Comparison of ENCODE assay signal across 10 cellular contexts in the genomic region with DNA sequence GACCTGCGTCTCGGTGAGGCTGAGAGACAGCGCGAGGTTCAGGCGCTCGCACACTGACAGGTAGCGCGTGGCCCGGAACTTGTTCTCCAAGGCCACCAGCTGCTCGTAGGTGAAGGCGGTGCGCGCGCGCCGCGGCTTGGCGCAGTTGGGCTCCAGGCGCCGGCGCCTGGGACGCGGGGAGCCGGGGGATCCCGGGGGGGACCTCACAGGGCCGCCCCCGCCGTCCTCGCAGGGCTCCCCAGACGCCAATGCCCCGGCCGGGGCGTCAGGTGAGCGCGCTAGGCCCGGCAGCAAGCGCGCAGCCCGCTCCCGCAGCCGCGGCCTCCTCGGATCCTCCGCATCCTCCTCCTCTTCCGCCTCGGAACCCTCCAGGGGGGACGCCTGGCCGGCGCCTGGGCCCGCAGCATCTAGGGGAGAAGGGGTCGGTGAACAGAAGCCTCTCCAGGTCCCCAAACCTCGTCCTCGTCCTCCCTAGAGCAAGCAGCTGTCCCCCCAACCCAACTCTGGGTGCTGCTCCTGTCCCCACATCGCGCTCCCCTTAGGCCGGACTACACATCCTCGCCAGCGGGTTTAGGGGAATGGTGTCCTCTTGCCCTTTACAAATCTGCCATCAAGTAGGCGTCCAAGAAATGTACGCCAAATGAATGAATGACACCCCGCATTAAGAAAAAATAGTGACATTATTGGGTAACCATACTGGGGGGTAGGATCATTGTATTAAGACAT. TPM values are rescaled to one million over a fixed set of nuclear protein-coding genes. Genes with fewer than 3 reads are reported as not detected.
A peak's percentile ranks its signal among the peaks of the same experiment; 100 is the strongest.
DNase-seq lines count a peak whose midpoint lies in the region; ATAC-seq and TF ChIP-seq lines count a peak whose summit lies in the region.
"Had no signal": no experiment of that assay in that cellular context is flagged by ENCODE, and none has a peak within 500 bp of the region (broad histone marks: within the 10 kb centered on the region; RNA-seq: fewer than 3 reads in every experiment).

No MANE protein-coding gene starts in this region.

- peaks cover 80% of the 10 kb centered on the region for H3K27me3 Mint-ChIP-seq in activated naive CD8-positive, alpha-beta T cell treated with anti-CD3 and anti-CD28 coated beads, Interleukin-2, amount 50 U/mL, for 24 hours

- peak overlapping the region; percentile 9 for H3K4me2 ChIP-seq in mesenchymal stem cell (ENCODE audit: low read length, poor library complexity, severe bottlenecking)

- intact Hi-C loops in heart left ventricle (cut with DNase I) (no loop called here), thyroid gland (cut with DNase I) (no loop called here)

- no peak for TF ChIP-seq CTCF in heart left ventricle (IDR thresholded peaks at IDR 0.05)
- TF ChIP-seq CTCF in right atrium auricular region (IDR thresholded peaks at IDR 0.05), result no peak
- TF ChIP-seq CTCF in thyroid gland (IDR thresholded peaks at IDR 0.05), result no peak

- H3K79me1 ChIP-seq in mesenchymal stem cell (replicated peaks; ENCODE audit: low read length, poor library complexity, severe bottlenecking), result no peaks in the 10 kb centered on the region

- H2AFZ ChIP-seq in mesenchymal stem cell (ENCODE audit: low read depth, low read length), result no peak overlapping the region

- H3K9me3 Mint-ChIP-seq in activated naive CD8-positive, alpha-beta T cell treated with anti-CD3 and anti-CD28 coated beads, Interleukin-2, amount 50 U/mL, for 24 hours, result no peaks in the 10 kb centered on the region

- no peak overlapping the region for H2BK5ac ChIP-seq in mesenchymal stem cell (ENCODE audit: low read depth, low read length, poor library complexity, severe bottlenecking)

- H2AK5ac ChIP-seq in mesenchymal stem cell (ENCODE audit: low read length, severe bottlenecking), result no peak overlapping the region

- H3K4me1 ChIP-seq in heart left ventricle, result peaks cover 0 to 32% (median 10%) of the 10 kb centered on the region in 12 donors
- peaks cover 0 to 32% of the 10 kb centered on the region in 2 donors for H3K4me1 ChIP-seq in right atrium auricular region
- peaks cover 27% of the 10 kb centered on the region for H3K4me1 ChIP-seq in mesenchymal stem cell (ENCODE audit: control insufficient read depth, insufficient read depth, low read depth, low read length)
- H3K4me1 ChIP-seq in thyroid gland, result peaks cover 11 to 33% of the 10 kb centered on the region in 2 donors

- no peak for ATAC-seq in heart left ventricle
- peak; percentile 39 for ATAC-seq in activated naive CD8-positive, alpha-beta T cell treated with anti-CD3 and anti-CD28 coated beads, Interleukin-2, amount 50 U/mL, for 24 hours

- H2BK120ac ChIP-seq in mesenchymal stem cell (ENCODE audit: low read depth, low read length), result no peak overlapping the region

- no peak overlapping the region for H2BK15ac ChIP-seq in mesenchymal stem cell (ENCODE audit: low read depth, poor library complexity, severe bottlenecking)

- no peak overlapping the region for H4K8ac ChIP-seq in mesenchymal stem cell (ENCODE audit: low read length)

- 2 to 13% (median 5%) methylated on average over 14 to 61 of the region's 61 CpGs for WGBS in heart left ventricle, 4 donors
- 3% methylated on average over 47 of the region's 61 CpGs for WGBS in mesenchymal stem cell
- 8 to 12% methylated on average over 9 to 24 of the region's 61 CpGs for WGBS in thyroid gland, 2 donors

- H3K23ac ChIP-seq in mesenchymal stem cell (ENCODE audit: low read length in 2 of 2), result no peak overlapping the region

- no peaks in the 10 kb centered on the region for H3K9me3 ChIP-seq in heart left ventricle
- no peaks in the 10 kb centered on the region for H3K9me3 ChIP-seq in right atrium auricular region
- no peaks in the 10 kb centered on the region for H3K9me3 ChIP-seq in mesenchymal stem cell (ENCODE audit: control insufficient read depth, low read length)
- H3K9me3 ChIP-seq in thyroid gland, result no peaks in the 10 kb centered on the region

- H3K14ac ChIP-seq in mesenchymal stem cell (ENCODE audit: low read length in 2 of 2), result no peak overlapping the region

- H2BK12ac ChIP-seq in mesenchymal stem cell (ENCODE audit: low read length in 2 of 2), result no peak overlapping the region

- H3K27ac ChIP-seq in heart left ventricle (no peak overlapping the region), right atrium auricular region (no peak overlapping the region), mesenchymal stem cell (ENCODE audit: low read length, poor library complexity, severe bottlenecking) (no peak overlapping the region), thyroid gland (no peak overlapping the region)

- peaks cover 16% of the 10 kb centered on the region for H3K4me1 Mint-ChIP-seq in activated naive CD8-positive, alpha-beta T cell treated with anti-CD3 and anti-CD28 coated beads, Interleukin-2, amount 50 U/mL, for 24 hours

- no peak overlapping the region for H3K9ac ChIP-seq in mesenchymal stem cell (ENCODE audit: low read length)

- DNase-seq in heart left ventricle, result no peak
- DNase-seq in right atrium auricular region (ENCODE audit: low spot score), result no peak
- DNase-seq in activated naive CD8-positive, alpha-beta T cell treated with anti-CD3 and anti-CD28 coated beads, Interleukin-2, amount 50 U/mL, for 24 hours, result peak; percentile 11
- no peak for DNase-seq in mesenchymal stem cell
- peak; percentile 33 to 35 for DNase-seq in thyroid gland
- no peak for DNase-seq in mesenteric fat pad (ENCODE audit: low spot score)
- no peak for DNase-seq in AG08396 (ENCODE audit: low spot score)
- DNase-seq in NOMO-1 treated with dmso at 0.1 percent for 144 hours (lab: John Stamatoyannopoulos, UW; ENCODE audit: unreplicated experiment), result no peak
- DNase-seq: DND-41 had no signal

- H4K91ac ChIP-seq in mesenchymal stem cell (ENCODE audit: low read length), result no peak overlapping the region

- H3K27me3 ChIP-seq in heart left ventricle (peaks cover 39 to 100% (median 69%) of the 10 kb centered on the region in 9 donors), right atrium auricular region (peaks cover 22 to 27% of the 10 kb centered on the region in 2 donors), mesenchymal stem cell (ENCODE audit: control insufficient read depth in 1 of 2, insufficient read depth in 1 of 2, low read length in 2 of 2) (peaks cover 85 to 91% of the 10 kb centered on the region in 2 experiments), thyroid gland (peaks cover 14% of the 10 kb centered on the region)

- H3K27ac Mint-ChIP-seq in activated naive CD8-positive, alpha-beta T cell treated with anti-CD3 and anti-CD28 coated beads, Interleukin-2, amount 50 U/mL, for 24 hours, result no peak overlapping the region

- H3K36me3 Mint-ChIP-seq in activated naive CD8-positive, alpha-beta T cell treated with anti-CD3 and anti-CD28 coated beads, Interleukin-2, amount 50 U/mL, for 24 hours (ENCODE audit: low read depth), result no peaks in the 10 kb centered on the region

- no peak for TF ChIP-seq POLR2A in heart left ventricle (IDR thresholded peaks at IDR 0.05)
- no peak for TF ChIP-seq POLR2A in thyroid gland (IDR thresholded peaks at IDR 0.05)

- H3K4me3 Mint-ChIP-seq in activated naive CD8-positive, alpha-beta T cell treated with anti-CD3 and anti-CD28 coated beads, Interleukin-2, amount 50 U/mL, for 24 hours, result peak overlapping the region; percentile 29

- H3K4me3 ChIP-seq in heart left ventricle (peak overlapping the region in 9 of 12 donors; percentile 15 to 42 (median 28)), right atrium auricular region (peak overlapping the region in 1 of 2 donors; percentile 37), mesenchymal stem cell (ENCODE audit: insufficient read depth in 1 of 2, low read depth in 1 of 2, low read length in 2 of 2) (peak overlapping the region in 1 of 2 experiments; percentile 33), thyroid gland (replicated peaks in 1 of 3) (peak overlapping the region in 1 of 3 donors; percentile 19)

- H3K18ac ChIP-seq in mesenchymal stem cell (ENCODE audit: low read depth in 1 of 2, low read length in 2 of 2), result no peak overlapping the region

- H3K36me3 ChIP-seq in heart left ventricle, result no peaks in the 10 kb centered on the region
- H3K36me3 ChIP-seq in right atrium auricular region, result no peaks in the 10 kb centered on the region
- no peaks in the 10 kb centered on the region for H3K36me3 ChIP-seq in mesenchymal stem cell (ENCODE audit: control insufficient read depth in 1 of 2, insufficient read depth in 2 of 2, low read depth in 1 of 2, low read length in 2 of 2)
- H3K36me3 ChIP-seq in thyroid gland, result no peaks in the 10 kb centered on the region

- H3K4ac ChIP-seq in mesenchymal stem cell (ENCODE audit: low read depth in 1 of 2, low read length in 2 of 2), result no peak overlapping the region

RNA-seq across cellular contexts. Expression of a gene that starts 1.9 kb away (rescaled TPM):
- total RNA-seq in heart left ventricle, result not detected
- not detected for polyA plus RNA-seq in heart left ventricle
- not detected for total RNA-seq in right atrium auricular region
- not detected for polyA plus RNA-seq in mesenchymal stem cell (2013, experiment 1 of 2)
- not detected for polyA plus RNA-seq in mesenchymal stem cell (2013, experiment 2 of 2)
- not detected for total RNA-seq in thyroid gland
- not detected for total RNA-seq in mesenteric fat pad
- total RNA-seq: RPMI7951 had no signal

RNA-seq across cellular contexts. Expression of a gene that starts 13.7 kb away (rescaled TPM):
- total RNA-seq in heart left ventricle (10 to 100 TPM; 10.4 to 23.5 (median 14.2) TPM), right atrium auricular region (10 to 100 TPM; 10.3 to 23.7 TPM), thyroid gland (10 to 100 TPM in 3 of 4 donors, 1 to 10 TPM in 1; 8.3 to 69.9 (median 48.3) TPM), mesenteric fat pad (15.9 TPM)
- polyA plus RNA-seq in heart left ventricle, result 1 to 10 TPM; 5.6 to 6.7 TPM
- polyA plus RNA-seq in mesenchymal stem cell (2013, experiment 1 of 2), result 11.3 TPM
- polyA plus RNA-seq in mesenchymal stem cell (2013, experiment 2 of 2), result 11.0 TPM

RNA-seq across cellular contexts. Expression of a gene that starts 29.2 kb away (rescaled TPM):
- total RNA-seq in heart left ventricle (10 to 100 TPM; 27.3 to 56.1 (median 33.8) TPM), right atrium auricular region (10 to 100 TPM; 42.1 to 49.8 TPM), thyroid gland (100 to 1,000 TPM in 1 of 4 donors, 10 to 100 TPM in 3; 75.3 to 111 (median 95.8) TPM), mesenteric fat pad (69.9 TPM)
- polyA plus RNA-seq in heart left ventricle, result 10 to 100 TPM in 1 of 2 donors, 1 to 10 TPM in 1; 9.3 to 36.0 TPM
- 96.7 TPM for polyA plus RNA-seq in mesenchymal stem cell (2013, experiment 1 of 2)
- polyA plus RNA-seq in mesenchymal stem cell (2013, experiment 2 of 2), result 101 TPM

Comparison
In these comparisons a context has a peak if more than half of its experiments do, and no peak if none do; other contexts are left out.
1. DNase-seq: peak in activated naive CD8-positive, alpha-beta T cell treated with anti-CD3 and anti-CD28 coated beads, Interleukin-2, amount 50 U/mL, for 24 hours (single experiment) and thyroid gland (2 of 2); none in heart left ventricle (0 of 5), right atrium auricular region (single experiment), mesenchymal stem cell (single experiment), mesenteric fat pad (single experiment), AG08396 (single experiment) and NOMO-1 treated with dmso at 0.1 percent for 144 hours (single experiment).